Comparison of ENCODE assay signal across 7 cellular contexts in genomic region chr2:44087714-44088092, GRCh38.
DNase-seq lines count a peak whose midpoint lies in the region; ATAC-seq lines count a peak whose summit lies in the region.

No MANE protein-coding gene starts in this region.

- ATAC-seq in activated naive CD4-positive, alpha-beta T cell treated with anti-CD3 and anti-CD28 coated beads, Interleukin-2, amount 50 U/mL, for 72 hours = no peak
- no peak for ATAC-seq in stimulated activated naive B cell treated with anti-CD40 and anti-IgM and Interleukin-4, amounts not matched to agents 10 μg/mL and 1 μg/mL and 100 μg/mL, for 72 hours (replicated peaks)

- H3K27ac ChIP-seq in HUES64 (ENCODE audit: low read depth, low read length) = peak overlapping the region; percentile 29; the same call in 1 of the 2 replicates

- peak overlapping the region; percentile 30; the same call in 1 of the 2 replicates for H3K9ac ChIP-seq in HUES64 (ENCODE audit: low read depth, low read length)

- H3K36me3 Mint-ChIP-seq in activated naive CD4-positive, alpha-beta T cell treated with anti-CD3 and anti-CD28 coated beads, Interleukin-2, amount 50 U/mL, for 72 hours = no peaks in the 10 kb centered on the region
- H3K36me3 Mint-ChIP-seq in stimulated activated naive B cell treated with anti-CD40 and anti-IgM and Interleukin-4, amounts not matched to agents 10 μg/mL and 1 μg/mL and 100 μg/mL, for 72 hours = no peaks in the 10 kb centered on the region

- peak overlapping the region; percentile 85 to 87 for H3K27ac Mint-ChIP-seq in activated naive CD4-positive, alpha-beta T cell treated with anti-CD3 and anti-CD28 coated beads, Interleukin-2, amount 50 U/mL, for 72 hours
- H3K27ac Mint-ChIP-seq in stimulated activated naive B cell treated with anti-CD40 and anti-IgM and Interleukin-4, amounts not matched to agents 10 μg/mL and 1 μg/mL and 100 μg/mL, for 72 hours = peak overlapping the region; percentile 89

- no peak for DNase-seq in activated naive CD4-positive, alpha-beta T cell treated with anti-CD3 and anti-CD28 coated beads, Interleukin-2, amount 50 U/mL, for 72 hours (ENCODE audit: low spot score in 2 of 2)
- DNase-seq in left kidney (ENCODE audit: low read depth, low spot score) (peak; percentile 51), DMS153 (lab: John Stamatoyannopoulos, UW) (no peak), GM19238 (ENCODE audit: insufficient read length, low spot score) (no peak), NCI-H526 treated with DMSO at 0.1 percent for 48 hours (lab: John Stamatoyannopoulos, UW) (no peak)
- no peak for DNase-seq in stimulated activated naive B cell treated with anti-CD40 and anti-IgM and Interleukin-4, amounts not matched to agents 10 μg/mL and 1 μg/mL and 100 μg/mL, for 72 hours

- no peaks in the 10 kb centered on the region for H3K27me3 ChIP-seq in HUES64 (ENCODE audit: insufficient read depth, low read length)

- H3K9me3 ChIP-seq in HUES64 (ENCODE audit: insufficient read depth, low read depth, low read length) = no peaks in the 10 kb centered on the region

- peaks cover 26% of the 10 kb centered on the region for H3K4me1 ChIP-seq in HUES64 (ENCODE audit: insufficient read depth, low read length)

- H3K4me1 Mint-ChIP-seq in stimulated activated naive B cell treated with anti-CD40 and anti-IgM and Interleukin-4, amounts not matched to agents 10 μg/mL and 1 μg/mL and 100 μg/mL, for 72 hours = peaks cover 27 to 28% of the 10 kb centered on the region in 2 donors

- peak overlapping the region; percentile 43; the same call in 1 of the 2 replicates for H3K4me3 ChIP-seq in HUES64 (ENCODE audit: low read length)

- H3K4me3 Mint-ChIP-seq in stimulated activated naive B cell treated with anti-CD40 and anti-IgM and Interleukin-4, amounts not matched to agents 10 μg/mL and 1 μg/mL and 100 μg/mL, for 72 hours = peak overlapping the region; percentile 83 to 84

- H3K27me3 Mint-ChIP-seq in stimulated activated naive B cell treated with anti-CD40 and anti-IgM and Interleukin-4, amounts not matched to agents 10 μg/mL and 1 μg/mL and 100 μg/mL, for 72 hours = no peaks in the 10 kb centered on the region

- WGBS in HUES64 = 42% methylated on average over 4 of the region's 4 CpGs

- H3K9me3 Mint-ChIP-seq in activated naive CD4-positive, alpha-beta T cell treated with anti-CD3 and anti-CD28 coated beads, Interleukin-2, amount 50 U/mL, for 72 hours = no peaks in the 10 kb centered on the region
- no peaks in the 10 kb centered on the region for H3K9me3 Mint-ChIP-seq in stimulated activated naive B cell treated with anti-CD40 and anti-IgM and Interleukin-4, amounts not matched to agents 10 μg/mL and 1 μg/mL and 100 μg/mL, for 72 hours

- no peaks in the 10 kb centered on the region for H3K36me3 ChIP-seq in HUES64 (ENCODE audit: insufficient read depth, low read length)
